ENCODE assay signal across 8 cellular contexts in genomic region chr20:46690219-46691111, GRCh38. TPM values are rescaled to one million over a fixed set of nuclear protein-coding genes. Genes with fewer than 3 reads are reported as not detected.
A peak's percentile ranks its signal among the peaks of the same experiment; 100 is the strongest.
DNase-seq lines count a peak whose midpoint lies in the region; ATAC-seq and TF ChIP-seq lines count a peak whose summit lies in the region.

No MANE protein-coding gene starts in this region.

- H3K36me3 Mint-ChIP-seq in activated naive CD4-positive, alpha-beta T cell treated with anti-CD3 and anti-CD28 coated beads for 36 hours (ENCODE audit: low read depth), result peaks cover 9% of the 10 kb centered on the region

- peak overlapping the region in 2 of 3 donors; percentile 68 to 93 for H3K4me3 ChIP-seq in liver (ENCODE audit: low read depth in 1 of 3, low read length in 3 of 3)
- peak overlapping the region in 3 of 4 donors; percentile 85 to 94 (median 87) for H3K4me3 ChIP-seq in transverse colon

- no peak for TF ChIP-seq POLR2A in transverse colon (IDR thresholded peaks at IDR 0.05)

- in situ Hi-C loops in transverse colon (cut with MboI; ENCODE audit: low pct_ligation_motif_present in 1 of 4, low pct_unique_long_range_greater_than_20kb in 1 of 4, low sequenced_read_pairs in 3 of 4), result loop anchor here in 1 of 4 donors (25.0 kb wide), 1 partner anchor 178 kb away; the partner anchor contains the start of gene ZNF334

- H3K27me3 Mint-ChIP-seq in activated naive CD4-positive, alpha-beta T cell treated with anti-CD3 and anti-CD28 coated beads for 36 hours (ENCODE audit: low read depth), result no peaks in the 10 kb centered on the region

- CTCF ChIA-PET in activated naive CD4-positive, alpha-beta T cell treated with anti-CD3 and anti-CD28 coated beads for 36 hours (lab: Charles Lee), result interaction anchor here (0.7 to 1.6 kb wide), 2 partner anchors 17 to 103 kb away, joined by 3 to 5 read pairs; no protein-coding TSS in a partner anchor

- H3K36me3 ChIP-seq in liver (ENCODE audit: control insufficient read depth in 4 of 4, insufficient read depth in 3 of 4, low read depth in 1 of 4, low read length in 3 of 4) (peaks cover 0 to 7% (median 4%) of the 10 kb centered on the region in 4 donors), transverse colon (peaks cover 0 to 6% (median 0%) of the 10 kb centered on the region in 4 donors)

- TF ChIP-seq EP300 in transverse colon (IDR thresholded peaks at IDR 0.05; ENCODE audit: low read depth), result no peak

- H3K27ac ChIP-seq in angular gyrus (ENCODE audit: low read depth, low read length) (peak overlapping the region; percentile 64), liver (ENCODE audit: low read depth in 1 of 2, low read length in 2 of 2) (peak overlapping the region; percentile 96), transverse colon (peak overlapping the region; percentile 97 to 99 (median 98))

- 53% methylated on average over 13 of the region's 13 CpGs for WGBS in liver
- WGBS in transverse colon (ENCODE audit: low coverage in 1 of 2), 2 donors, result 50 to 58% methylated on average over 12 to 13 of the region's 13 CpGs

- H3K4me1 ChIP-seq in liver (ENCODE audit: control insufficient read depth in 4 of 4, insufficient read depth in 4 of 4, low read length in 3 of 4) (peaks cover 0 to 23% (median 10%) of the 10 kb centered on the region in 4 donors), transverse colon (peaks cover 8 to 30% (median 24%) of the 10 kb centered on the region in 4 donors)

- DNase-seq in activated naive CD4-positive, alpha-beta T cell treated with anti-CD3 and anti-CD28 coated beads for 36 hours, result no peak
- no peak for DNase-seq in activated naive CD4-positive, alpha-beta T cell treated with anti-CD3 and anti-CD28 coated beads, Interleukin-2, amount 50 U/mL, for 16 hours
- DNase-seq in transverse colon, result no peak
- DNase-seq in posterior vena cava (ENCODE audit: low spot score), result no peak
- DNase-seq in stimulated activated CD4-positive, alpha-beta T cell treated with anti-CD3 and anti-CD28 coated beads, Interleukin-15, amount 100 ng/mL, for 24 hours, result no peak

- intact Hi-C loops in activated naive CD4-positive, alpha-beta T cell treated with anti-CD3 and anti-CD28 coated beads for 36 hours (cut with micrococcal nuclease), result no loop called here
- intact Hi-C loops in transverse colon (cut with DNase I; ENCODE audit: low total_unique reads), result no loop called here
- intact Hi-C loops in posterior vena cava (cut with DNase I), result no loop called here

- H3K27me3 ChIP-seq in liver (ENCODE audit: control insufficient read depth in 4 of 4, insufficient read depth in 4 of 4, low read length in 3 of 4) (no peaks in the 10 kb centered on the region), transverse colon (no peaks in the 10 kb centered on the region)

- peak overlapping the region; percentile 90 for H3K4me3 Mint-ChIP-seq in activated naive CD4-positive, alpha-beta T cell treated with anti-CD3 and anti-CD28 coated beads for 36 hours

- no peaks in the 10 kb centered on the region for H3K9me3 Mint-ChIP-seq in activated naive CD4-positive, alpha-beta T cell treated with anti-CD3 and anti-CD28 coated beads for 36 hours

- peak overlapping the region; percentile 87 to 89 for H3K9ac ChIP-seq in liver (ENCODE audit: low read depth in 1 of 2, low read length in 2 of 2)

- ATAC-seq in GM19397 (IDR thresholded peaks at IDR 0.05; ENCODE audit: unreplicated experiment), result no peak

- TF ChIP-seq CTCF in liver (IDR thresholded peaks at IDR 0.05; ENCODE audit: low read depth, low read length, missing input control) (no peak), transverse colon (IDR thresholded peaks at IDR 0.05) (no peak)

- peak overlapping the region; percentile 44 for H3K27ac Mint-ChIP-seq in activated naive CD4-positive, alpha-beta T cell treated with anti-CD3 and anti-CD28 coated beads for 36 hours

- no peaks in the 10 kb centered on the region for H3K9me3 ChIP-seq in liver (ENCODE audit: control insufficient read depth in 4 of 4, low read length in 3 of 4)
- H3K9me3 ChIP-seq in transverse colon, result no peaks in the 10 kb centered on the region

- no peak for TF ChIP-seq RAD21 in liver (IDR thresholded peaks at IDR 0.05)

- H3K4me1 Mint-ChIP-seq in activated naive CD4-positive, alpha-beta T cell treated with anti-CD3 and anti-CD28 coated beads for 36 hours (ENCODE audit: low read depth), result peaks cover 31% of the 10 kb centered on the region

TF ChIP-seq in liver, 16 proteins besides CTCF, POLR2A, EP300 and RAD21:
- TF ChIP-seq TAF1 (conservative IDR thresholded peaks at IDR 0.05) (no peak), RXRA (IDR thresholded peaks at IDR 0.05) (no peak), NR2F2 (IDR thresholded peaks at IDR 0.05) (no peak), YY1 (IDR thresholded peaks at IDR 0.05) (no peak), JUND (IDR thresholded peaks at IDR 0.05) (no peak), FOXA1 (IDR thresholded peaks at IDR 0.05) (no peak)
- TF ChIP-seq, protein P1, sequence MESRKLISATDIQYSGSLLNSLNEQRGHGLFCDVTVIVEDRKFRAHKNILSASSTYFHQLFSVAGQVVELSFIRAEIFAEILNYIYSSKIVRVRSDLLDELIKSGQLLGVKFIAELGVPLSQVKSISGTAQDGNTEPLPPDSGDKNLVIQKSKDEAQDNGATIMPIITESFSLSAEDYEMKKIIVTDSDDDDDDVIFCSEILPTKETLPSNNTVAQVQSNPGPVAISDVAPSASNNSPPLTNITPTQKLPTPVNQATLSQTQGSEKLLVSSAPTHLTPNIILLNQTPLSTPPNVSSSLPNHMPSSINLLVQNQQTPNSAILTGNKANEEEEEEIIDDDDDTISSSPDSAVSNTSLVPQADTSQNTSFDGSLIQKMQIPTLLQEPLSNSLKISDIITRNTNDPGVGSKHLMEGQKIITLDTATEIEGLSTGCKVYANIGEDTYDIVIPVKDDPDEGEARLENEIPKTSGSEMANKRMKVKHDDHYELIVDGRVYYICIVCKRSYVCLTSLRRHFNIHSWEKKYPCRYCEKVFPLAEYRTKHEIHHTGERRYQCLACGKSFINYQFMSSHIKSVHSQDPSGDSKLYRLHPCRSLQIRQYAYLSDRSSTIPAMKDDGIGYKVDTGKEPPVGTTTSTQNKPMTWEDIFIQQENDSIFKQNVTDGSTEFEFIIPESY (IDR thresholded peaks at IDR 0.05), result no peak
TF ChIP-seq in liver: peak in this region for 0.

RNA-seq across cellular contexts. Expression of gene TP53RK, which starts 1.2 kb away (rescaled TPM):
- total RNA-seq in activated naive CD4-positive, alpha-beta T cell treated with anti-CD3 and anti-CD28 coated beads for 36 hours, result 1 to 10 TPM; 7.8 to 8.3 TPM
- total RNA-seq in liver (10 to 100 TPM in 1 of 2 donors, 1 to 10 TPM in 1; 7.9 to 12.8 TPM), transverse colon (10 to 100 TPM; 12.4 to 26.7 (median 18.3) TPM), posterior vena cava (10 to 100 TPM in 1 of 2 donors, 1 to 10 TPM in 1; 9.5 to 12.4 TPM)
- 1 to 10 TPM; 4.7 to 5.7 TPM for polyA plus RNA-seq in liver

RNA-seq across cellular contexts. Expression of gene SLC2A10, which starts 19.0 kb away (rescaled TPM):
- not detected for total RNA-seq in activated naive CD4-positive, alpha-beta T cell treated with anti-CD3 and anti-CD28 coated beads for 36 hours
- total RNA-seq in liver, result 10 to 100 TPM in 1 of 2 donors, 1 to 10 TPM in 1; 8.0 to 79.7 TPM
- 10 to 100 TPM; 14.4 to 38.9 TPM for polyA plus RNA-seq in liver
- total RNA-seq in transverse colon, result 10 to 100 TPM in 3 of 4 donors, 1 to 10 TPM in 1; 8.2 to 33.5 (median 15.2) TPM
- 10 to 100 TPM; 14.2 to 19.2 TPM for total RNA-seq in posterior vena cava

RNA-seq across cellular contexts. Expression of gene SLC13A3, which starts 39.2 kb away (rescaled TPM):
- not detected for total RNA-seq in activated naive CD4-positive, alpha-beta T cell treated with anti-CD3 and anti-CD28 coated beads for 36 hours
- total RNA-seq in liver (10 to 100 TPM in 1 of 2 donors, 1 to 10 TPM in 1; 1.5 to 10.7 TPM), transverse colon (under 1 TPM in 2 of 4 donors, not detected in 2; 0.14 to 0.48 TPM), posterior vena cava (1 to 10 TPM; 1.7 to 2.3 TPM)
- polyA plus RNA-seq in liver, result 1 to 10 TPM; 7.9 to 8.8 TPM

Comparison
In these comparisons a context has a peak if more than half of its experiments do, and no peak if none do; other contexts are left out.
1. RNA of gene SLC2A10, which starts 19.0 kb away (total RNA-seq): 8.0 to 79.7 TPM in liver, 14.2 to 19.2 TPM in posterior vena cava and 8.2 to 33.5 TPM in transverse colon; not detected in activated naive CD4-positive, alpha-beta T cell treated with anti-CD3 and anti-CD28 coated beads for 36 hours; every median in the first group is over 4 times any median in the second.
2. Peak in every context shown above with its lines, with median percentiles within 50 percentile points of each other: H3K27ac ChIP-seq.